In the genomic region with DNA sequence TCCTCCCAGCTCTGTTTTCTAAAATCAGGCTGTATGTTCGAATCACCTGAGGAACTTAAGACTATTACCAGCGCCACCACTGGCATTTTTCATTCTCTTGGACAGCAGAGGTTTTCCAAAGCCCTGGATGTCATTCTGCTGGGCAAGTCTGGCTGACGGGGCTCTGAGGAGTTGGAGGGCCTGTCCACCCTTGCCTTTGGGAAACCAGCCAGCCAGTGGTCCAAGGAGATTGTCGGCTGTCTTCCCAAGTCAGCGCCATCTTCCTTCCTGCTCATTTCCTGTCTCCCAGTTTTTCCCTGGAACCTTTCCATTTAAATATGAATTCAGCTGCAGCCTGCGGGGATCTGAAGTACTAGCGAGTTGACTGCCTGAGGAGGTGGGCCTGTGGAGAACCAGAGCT, we compare ENCODE assay signal across 20 cellular contexts.
DNase-seq lines count a peak whose midpoint lies in the region; ATAC-seq and TF ChIP-seq lines count a peak whose summit lies in the region.
"Had no signal": no experiment of that assay in that cellular context is flagged by ENCODE, and none has a peak within 500 bp of the region (broad histone marks: within the 10 kb centered on the region; RNA-seq: fewer than 3 reads in every experiment).

No MANE protein-coding gene starts in this region.

- H3K4me1 ChIP-seq in MM.1S (ENCODE audit: low read length): no peaks in the 10 kb centered on the region

- H3K4me3 Mint-ChIP-seq in activated naive CD8-positive, alpha-beta T cell: no peak overlapping the region
- H3K4me3 Mint-ChIP-seq in activated naive CD8-positive, alpha-beta T cell treated with anti-CD3 and anti-CD28 coated beads, Interleukin-2, amount 50 U/mL, for 24 hours: no peak overlapping the region

- no peaks in the 10 kb centered on the region for H3K9me2 ChIP-seq in MM.1S (replicated peaks; ENCODE audit: insufficient read depth, low read length)

- H3K9me3 ChIP-seq in SK-N-MC (ENCODE audit: low read depth, low read length): peaks cover 8% of the 10 kb centered on the region; the same call in 1 of the 2 replicates
- no peaks in the 10 kb centered on the region for H3K9me3 ChIP-seq in MM.1S (replicated peaks; ENCODE audit: insufficient read depth, low read length)

- DNase-seq in activated naive CD8-positive, alpha-beta T cell treated with anti-CD3 and anti-CD28 coated beads, Interleukin-2, amount 50 U/mL, for 24 hours: no peak
- peak; percentile 89 for DNase-seq in SK-N-MC (ENCODE audit: low read depth, low spot score)
- DNase-seq in islet precursor cell: peak; percentile 38
- DNase-seq in MM.1S: no peak
- no peak for DNase-seq in activated effector memory CD4-positive, alpha-beta T cell treated with Interleukin-2 at 50 U/mL for 16 hours
- DNase-seq in nucleus accumbens (lab: John Stamatoyannopoulos, UW): no peak
- DNase-seq: C1 segment of cervical spinal cord, Calu3, DMS153, DND-41, KBM-7, NCI-H1105 treated with DMSO at 0.1 percent for 48 hours, NCI-H146, NCI-H1930, NCI-H2107, NCI-H524, NCI-H774 had no signal

- peak overlapping the region; percentile 51 for H3K27ac Mint-ChIP-seq in activated naive CD8-positive, alpha-beta T cell
- H3K27ac Mint-ChIP-seq in activated naive CD8-positive, alpha-beta T cell treated with anti-CD3 and anti-CD28 coated beads, Interleukin-2, amount 50 U/mL, for 24 hours: no peak overlapping the region

- no peak for ATAC-seq in activated naive CD8-positive, alpha-beta T cell treated with anti-CD3 and anti-CD28 coated beads, Interleukin-2, amount 50 U/mL, for 24 hours
- ATAC-seq: HCT116, SK-N-SH treated with all-trans-retinoic acid at 6 μM for 48 hours had no signal

- no peak for TF ChIP-seq CTCF in MM.1S (IDR thresholded peaks at IDR 0.05; ENCODE audit: low read length)

- H3K9me3 Mint-ChIP-seq in activated naive CD8-positive, alpha-beta T cell (ENCODE audit: low read depth): no peaks in the 10 kb centered on the region
- H3K9me3 Mint-ChIP-seq in activated naive CD8-positive, alpha-beta T cell treated with anti-CD3 and anti-CD28 coated beads, Interleukin-2, amount 50 U/mL, for 24 hours: no peaks in the 10 kb centered on the region

- H3K27me3 Mint-ChIP-seq in activated naive CD8-positive, alpha-beta T cell: no peaks in the 10 kb centered on the region
- no peaks in the 10 kb centered on the region for H3K27me3 Mint-ChIP-seq in activated naive CD8-positive, alpha-beta T cell treated with anti-CD3 and anti-CD28 coated beads, Interleukin-2, amount 50 U/mL, for 24 hours

- peaks cover 56% of the 10 kb centered on the region for H3K4me1 Mint-ChIP-seq in activated naive CD8-positive, alpha-beta T cell (ENCODE audit: low read depth)
- H3K4me1 Mint-ChIP-seq in activated naive CD8-positive, alpha-beta T cell treated with anti-CD3 and anti-CD28 coated beads, Interleukin-2, amount 50 U/mL, for 24 hours: peaks cover 22% of the 10 kb centered on the region

- H3K4me3 ChIP-seq in SK-N-MC (no peak overlapping the region), MM.1S (ENCODE audit: low read length) (no peak overlapping the region)

- peaks cover 8% of the 10 kb centered on the region for H3K36me3 Mint-ChIP-seq in activated naive CD8-positive, alpha-beta T cell
- H3K36me3 Mint-ChIP-seq in activated naive CD8-positive, alpha-beta T cell treated with anti-CD3 and anti-CD28 coated beads, Interleukin-2, amount 50 U/mL, for 24 hours (ENCODE audit: low read depth): peaks cover 21% of the 10 kb centered on the region

- no peak overlapping the region for H3K9ac ChIP-seq in SK-N-MC (ENCODE audit: insufficient read length)
- no peak overlapping the region for H3K9ac ChIP-seq in MM.1S (ENCODE audit: low read length)

- H4K20me1 ChIP-seq in MM.1S (ENCODE audit: insufficient read depth, low read length): no peaks in the 10 kb centered on the region

- H2AFZ ChIP-seq in MM.1S (ENCODE audit: low read length): no peak overlapping the region

- H3K4me2 ChIP-seq in MM.1S (ENCODE audit: low read depth, low read length): no peak overlapping the region

- H3K36me3 ChIP-seq in SK-N-MC (ENCODE audit: insufficient read depth, low read length): no peaks in the 10 kb centered on the region
- no peaks in the 10 kb centered on the region for H3K36me3 ChIP-seq in MM.1S (replicated peaks; ENCODE audit: insufficient read depth, low read length)

- H3K79me2 ChIP-seq in MM.1S (ENCODE audit: low read length): no peaks in the 10 kb centered on the region

- H3K27ac ChIP-seq in SK-N-MC (peak overlapping the region; percentile 58; the same call in 1 of the 2 replicates), MM.1S (ENCODE audit: low read length) (no peak overlapping the region)

- H3F3A ChIP-seq in MM.1S (ENCODE audit: insufficient read depth, low read length): no peaks in the 10 kb centered on the region

- H3K27me3 ChIP-seq in MM.1S (replicated peaks; ENCODE audit: insufficient read depth, low read length): no peaks in the 10 kb centered on the region

Comparison
In these comparisons a context has a peak if more than half of its experiments do, and no peak if none do; other contexts are left out.
1. DNase-seq: peak in SK-N-MC (single experiment) and islet precursor cell (single experiment); none in activated naive CD8-positive, alpha-beta T cell treated with anti-CD3 and anti-CD28 coated beads, Interleukin-2, amount 50 U/mL, for 24 hours (single experiment), MM.1S (single experiment), activated effector memory CD4-positive, alpha-beta T cell treated with Interleukin-2 at 50 U/mL for 16 hours (single experiment) and nucleus accumbens (0 of 56).